32 cellular contexts compared by ENCODE assay signal in the genomic region with DNA sequence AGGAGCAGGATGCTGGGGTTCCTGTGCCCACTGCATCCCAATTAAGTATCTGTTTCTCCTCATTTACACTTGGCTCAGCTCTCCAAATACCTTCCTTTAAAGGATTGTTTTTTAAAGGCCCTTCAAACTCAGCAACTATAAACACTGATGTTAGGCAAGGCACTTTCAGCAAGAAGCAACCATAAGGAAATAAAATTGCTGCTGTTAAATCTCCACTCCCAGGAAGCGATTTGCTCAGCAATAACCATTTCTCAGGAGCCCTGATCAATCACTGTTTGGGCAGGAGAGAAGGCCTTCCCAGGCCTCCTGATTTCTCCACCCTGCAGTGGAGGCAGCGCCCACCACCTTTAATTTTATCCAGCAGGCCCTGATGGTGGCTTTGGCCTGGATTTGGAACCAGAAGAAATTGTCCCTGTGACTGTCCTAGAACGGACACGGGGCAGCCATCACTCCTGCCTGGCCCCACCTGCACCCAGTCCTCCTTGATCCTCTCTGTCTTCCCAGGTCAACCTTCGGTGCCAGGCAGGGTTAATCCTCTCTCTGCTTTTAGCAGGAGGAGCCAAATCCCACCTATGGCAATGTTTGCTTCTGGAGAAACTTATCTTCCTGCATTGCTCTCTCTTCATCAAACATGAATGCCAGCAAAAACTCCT.
DNase-seq lines count a peak whose midpoint lies in the region; ATAC-seq and TF ChIP-seq lines count a peak whose summit lies in the region.
"Had no signal": no experiment of that assay in that cellular context is flagged by ENCODE, and none has a peak within 500 bp of the region (broad histone marks: within the 10 kb centered on the region; RNA-seq: fewer than 3 reads in every experiment).

No MANE protein-coding gene starts in this region.

- H3K27me3 ChIP-seq in heart right ventricle, result no peaks in the 10 kb centered on the region
- H3K27me3 ChIP-seq: upper lobe of right lung had no signal

- DNase-seq in heart right ventricle (no peak), Right ventricle myocardium inferior (ENCODE audit: missing footprints) (no peak), left colon (peak in 1 of 2 donors; percentile 21), progenitor cell of endocrine pancreas (ENCODE audit: low spot score, unreplicated experiment) (no peak), GM10266 (ENCODE audit: extremely low spot score) (no peak), Ammon's horn (ENCODE audit: low spot score) (no peak), erythroblast (lab: John Stamatoyannopoulos, UW) (no peak)
- DNase-seq: activated CD4-positive, alpha-beta T cell treated with anti-CD3 and anti-CD28 coated beads for 48 hours; activated CD8-positive, alpha-beta memory T cell treated with anti-CD3 and anti-CD28 coated beads for 24 hours; activated T-cell treated with anti-CD3 and anti-CD28 coated beads for 4 hours; caudate nucleus; DND-41; GF-D8; GOT3; hypothalamus; left cardiac atrium; mammary epithelial cell; naive B cell; NCI-H1048; NCI-H446; NCI-H748 treated with DMSO at 0.1 percent for 48 hours; nucleus accumbens; substantia nigra; T1000; upper lobe of right lung had no signal

- 71 to 72% methylated on average over 5 of the region's 5 CpGs for WGBS in heart right ventricle, 2 donors

- H3K4me3 Mint-ChIP-seq in progenitor cell of endocrine pancreas (ENCODE audit: low read depth), result no peak overlapping the region
- H3K4me3 Mint-ChIP-seq: dendritic cell treated with granulocyte-macrophage colony-stimulating factor and Interleukin-4, amounts not matched to agents 40 ng/mL and 50 ng/mL, for 4 days; stimulated activated memory B cell treated with anti-CD40 and anti-IgM and Interleukin-4, amounts not matched to agents 10 μg/mL and 1 μg/mL and 100 μg/mL, for 72 hours had no signal

- H3K4me1 Mint-ChIP-seq in progenitor cell of endocrine pancreas (ENCODE audit: low read depth), result peaks cover 36% of the 10 kb centered on the region
- H3K4me1 Mint-ChIP-seq: naive B cell; stimulated activated memory B cell treated with anti-CD40 and anti-IgM and Interleukin-4, amounts not matched to agents 10 μg/mL and 1 μg/mL and 100 μg/mL, for 72 hours had no signal

- no peak overlapping the region for H3K4me3 ChIP-seq in heart right ventricle
- H3K4me3 ChIP-seq: K562, SJSA1, upper lobe of right lung had no signal

- peaks cover 10 to 58% (median 44%) of the 10 kb centered on the region in 9 donors for H3K4me1 ChIP-seq in heart right ventricle
- H3K4me1 ChIP-seq: SJSA1 had no signal

- no peaks in the 10 kb centered on the region for H3K9me3 Mint-ChIP-seq in progenitor cell of endocrine pancreas (ENCODE audit: low read depth)
- H3K9me3 Mint-ChIP-seq: activated naive CD4-positive, alpha-beta T cell treated with anti-CD3 and anti-CD28 coated beads, Interleukin-2, amount 50 U/mL, for 72 hours; dendritic cell treated with granulocyte-macrophage colony-stimulating factor and Interleukin-4, amounts not matched to agents 40 ng/mL and 50 ng/mL, for 4 days; stimulated activated memory B cell treated with anti-CD40 and anti-IgM and Interleukin-4, amounts not matched to agents 10 μg/mL and 1 μg/mL and 100 μg/mL, for 72 hours had no signal

- peak overlapping the region; percentile 71 for H3K27ac Mint-ChIP-seq in progenitor cell of endocrine pancreas
- H3K27ac Mint-ChIP-seq: activated naive CD4-positive, alpha-beta T cell treated with anti-CD3 and anti-CD28 coated beads, Interleukin-2, amount 50 U/mL, for 72 hours; dendritic cell treated with granulocyte-macrophage colony-stimulating factor and Interleukin-4, amounts not matched to agents 40 ng/mL and 50 ng/mL, for 4 days; naive B cell; stimulated activated memory B cell treated with anti-CD40 and anti-IgM and Interleukin-4, amounts not matched to agents 10 μg/mL and 1 μg/mL and 100 μg/mL, for 72 hours had no signal

- no peaks in the 10 kb centered on the region for H3K36me3 Mint-ChIP-seq in progenitor cell of endocrine pancreas (ENCODE audit: insufficient read depth)
- H3K36me3 Mint-ChIP-seq: activated naive CD4-positive, alpha-beta T cell treated with anti-CD3 and anti-CD28 coated beads, Interleukin-2, amount 50 U/mL, for 72 hours; naive B cell; stimulated activated memory B cell treated with anti-CD40 and anti-IgM and Interleukin-4, amounts not matched to agents 10 μg/mL and 1 μg/mL and 100 μg/mL, for 72 hours had no signal

- peak overlapping the region in 7 of 10 donors; percentile 36 to 55 (median 39) for H3K27ac ChIP-seq in heart right ventricle
- H3K27ac ChIP-seq: SJSA1, upper lobe of right lung, VCaP had no signal

- no peaks in the 10 kb centered on the region for H3K36me3 ChIP-seq in heart right ventricle
- H3K36me3 ChIP-seq: SJSA1, upper lobe of right lung had no signal

- H3K9me3 ChIP-seq in heart right ventricle, result no peaks in the 10 kb centered on the region
- H3K9me3 ChIP-seq: SJSA1, upper lobe of right lung had no signal

- intact Hi-C loops in heart right ventricle (cut with DNase I) (loop anchor here in 2 of 10 donors (5.0 kb wide), 1 partner anchor 39 kb away; no protein-coding TSS in a partner anchor), Right ventricle myocardium inferior (cut with DNase I) (loop anchor here (5.0 kb wide), 1 partner anchor 44 kb away; no protein-coding TSS in a partner anchor), left colon (cut with DNase I, micrococcal nuclease) (no loop called here)

- TF ChIP-seq CTCF in heart right ventricle (IDR thresholded peaks at IDR 0.05), result no peak
- TF ChIP-seq CTCF in progenitor cell of endocrine pancreas (IDR thresholded peaks at IDR 0.05; ENCODE audit: unreplicated experiment), result no peak
- TF ChIP-seq CTCF in GM10266 (IDR thresholded peaks at IDR 0.05; ENCODE audit: control insufficient read depth, insufficient read depth, low read depth, missing control alignments), result no peak

- ATAC-seq in heart right ventricle, result no peak
- ATAC-seq in Right ventricle myocardium inferior, result no peak
- peak; percentile 80 for ATAC-seq in left colon
- no peak for ATAC-seq in GM18505 (IDR thresholded peaks at IDR 0.05; ENCODE audit: unreplicated experiment)
- ATAC-seq: activated naive CD4-positive, alpha-beta T cell treated with anti-CD3 and anti-CD28 coated beads, Interleukin-2, amount 50 U/mL, for 72 hours; K562; left cardiac atrium; stimulated activated memory B cell treated with anti-CD40 and anti-IgM and Interleukin-4, amounts not matched to agents 10 μg/mL and 1 μg/mL and 100 μg/mL, for 72 hours; upper lobe of right lung had no signal

- TF ChIP-seq POLR2A in GM18505 (IDR thresholded peaks at IDR 0.05; ENCODE audit: borderline replicate concordance, extremely low read depth, insufficient read depth, insufficient read length), result no peak
- no peak for TF ChIP-seq POLR2A in erythroblast (IDR thresholded peaks at IDR 0.05; ENCODE audit: low read length)

- no peaks in the 10 kb centered on the region for H3K27me3 Mint-ChIP-seq in progenitor cell of endocrine pancreas
- H3K27me3 Mint-ChIP-seq: stimulated activated memory B cell treated with anti-CD40 and anti-IgM and Interleukin-4, amounts not matched to agents 10 μg/mL and 1 μg/mL and 100 μg/mL, for 72 hours had no signal
